Comparison of ENCODE assay signal across 8 cellular contexts in the genomic region with DNA sequence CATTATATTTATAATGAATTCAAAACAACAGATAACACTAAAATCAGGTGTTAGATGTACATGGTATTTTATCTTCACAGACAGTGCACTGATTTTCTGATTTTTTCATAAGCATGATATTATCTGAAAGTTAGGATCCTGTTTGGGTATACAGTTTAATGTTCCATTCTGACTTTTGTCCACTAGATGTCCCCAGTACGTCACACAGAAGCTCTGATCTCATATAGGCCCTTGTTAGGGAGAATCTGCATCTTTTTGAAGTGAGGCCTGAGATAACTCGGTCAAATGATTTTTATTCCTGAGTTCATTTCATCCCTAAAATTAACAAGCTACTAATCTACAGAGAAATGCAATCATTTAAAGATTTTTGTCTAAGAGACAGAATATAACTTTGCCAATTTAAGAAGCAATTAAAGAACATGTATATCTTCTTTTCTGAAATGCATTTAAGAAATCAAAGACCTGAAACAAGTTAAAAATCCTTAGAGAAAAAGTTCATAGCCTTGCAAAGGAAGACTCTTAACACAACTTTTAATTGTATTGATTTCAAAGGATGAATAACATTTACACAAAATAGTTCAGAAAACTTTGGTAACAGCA.
A peak's percentile ranks its signal among the peaks of the same experiment; 100 is the strongest.
DNase-seq lines count a peak whose midpoint lies in the region; ATAC-seq, FAIRE-seq and TF ChIP-seq lines count a peak whose summit lies in the region.

No MANE protein-coding gene starts in this region.

- no peak for TF ChIP-seq EP300 in GM12878 (IDR thresholded peaks at IDR 0.05; ENCODE audit: borderline replicate concordance in 1 of 2, control insufficient read depth in 1 of 2, low read depth in 2 of 2, low read length in 2 of 2)

- H3K36me3 ChIP-seq in GM12878 (ENCODE audit: control insufficient read depth in 2 of 2, insufficient read depth in 2 of 2, low read length in 1 of 2) = no peaks in the 10 kb centered on the region

- no peak overlapping the region for H3K4me2 ChIP-seq in GM12878 (ENCODE audit: control insufficient read depth, insufficient read depth)

- no peak overlapping the region for H2AFZ ChIP-seq in GM12878 (ENCODE audit: control insufficient read depth, low read depth, low read length)

- RAD21 ChIA-PET in GM12878 (lab: Charles Lee; ENCODE audit: unreplicated experiment) = interaction anchor here (0.9 to 2.5 kb wide), 11 partner anchors 22 to 453 kb away, joined by 3 to 23 read pairs (median 7); no protein-coding TSS in a partner anchor

- H3K9ac ChIP-seq in GM12878 (ENCODE audit: control insufficient read depth, insufficient read depth, low read length) = no peak overlapping the region

- SMC1A ChIA-PET in GM12878 (lab: Charles Lee; ENCODE audit: uncharacterized antibody, unreplicated experiment) = interaction anchor here (0.7 to 2.9 kb wide), 16 partner anchors 12 to 1397 kb away, joined by 3 to 13 read pairs (median 4); no protein-coding TSS in a partner anchor

- CTCF ChIA-PET in GM12878 (lab: Yijun Ruan, JAX) = interaction anchor here (0.6 to 8.3 kb wide), 32 partner anchors 10 to 673 kb away, joined by 3 to 72 read pairs (median 4); no protein-coding TSS in a partner anchor

- peak; percentile 65 to 83 (median 71) for TF ChIP-seq CTCF in GM12878 (IDR thresholded peaks at IDR 0.05 in 2 of 3, conservative IDR thresholded peaks at IDR 0.05 in 1 of 3; ENCODE audit: control insufficient read depth in 2 of 3, extremely low read depth in 1 of 3, insufficient read depth in 1 of 3, low read depth in 3 of 3, low read length in 3 of 3)

- H3K27me3 ChIP-seq in GM12878 (replicated peaks in 1 of 2; ENCODE audit: control insufficient read depth in 2 of 2, insufficient read depth in 2 of 2, low read length in 1 of 2) = no peaks in the 10 kb centered on the region

- intact Hi-C loops in GM12878 (cut with micrococcal nuclease; ENCODE audit: unreplicated experiment) = loop anchor here (1.0 to 10.0 kb wide), 3 partner anchors 34 to 446 kb away; no protein-coding TSS in a partner anchor

- 0% methylated on average over 2 of the region's 2 CpGs for WGBS in GM12878 (ENCODE audit: insufficient coverage, insufficient replicate concordance, low lambda C conversion rate, missing lambda C conversion rate)

- no peak overlapping the region for H3K27ac ChIP-seq in GM12878 (ENCODE audit: control insufficient read depth, insufficient read depth)

- H3K4me3 ChIP-seq in GM12878 = no peak overlapping the region

- in situ Hi-C loops in GM12878 (cut with MboI) = loop anchor here (5.0 kb wide), 1 partner anchor 99 kb away; no protein-coding TSS in a partner anchor

- no peaks in the 10 kb centered on the region for H3K9me3 ChIP-seq in GM12878 (replicated peaks; ENCODE audit: control insufficient read depth, insufficient read depth, low read length)

- DNase-seq in Daoy (ENCODE audit: low read depth) (peak; percentile 83), NCI-H446 treated with DMSO at 0.1 percent for 48 hours (lab: John Stamatoyannopoulos, UW) (peak; percentile 18), GM12878 (ENCODE audit: low read depth, low spot score) (no peak), iPS DF 4.7 (ENCODE audit: extremely low read depth, low spot score) (peak; percentile 51)
- DNase-seq in stimulated activated naive CD8-positive, alpha-beta T cell treated with anti-CD3 and anti-CD28 coated beads, Interleukin-15, Interleukin-2, amounts not matched to agents 100 U/mL and 50 U/mL, for 24 hours = no peak
- DNase-seq in activated CD4-positive, CD25-positive, alpha-beta regulatory T cell treated with anti-CD3 and anti-CD28 coated beads, Interleukin-2, amount 50 U/mL, for 72 hours = no peak

- FAIRE-seq in GM12878 (lab: Jason Lieb, UNC) = no peak

- no peaks in the 10 kb centered on the region for H3K79me2 ChIP-seq in GM12878 (ENCODE audit: control insufficient read depth, insufficient read depth, low read length)

- no peak for TF ChIP-seq POLR2A in GM12878 (IDR thresholded peaks at IDR 0.05; ENCODE audit: low read depth, low read length)

- H3K4me1 ChIP-seq in GM12878 (ENCODE audit: control insufficient read depth, insufficient read depth, low read length) = no peaks in the 10 kb centered on the region

- TF ChIP-seq RAD21 in GM12878 (IDR thresholded peaks at IDR 0.05; ENCODE audit: insufficient read depth, low read depth, low read length) = peak; percentile 99

- no TSS peak for BruUV-seq in GM12878 (replicated peaks; lab: Mats Ljungman, UMichigan)

- peak; percentile 91 for ATAC-seq in GM19372 (IDR thresholded peaks at IDR 0.05; ENCODE audit: low read depth, unreplicated experiment)
- peak; percentile 85 for ATAC-seq in HG03175 (IDR thresholded peaks at IDR 0.05; ENCODE audit: unreplicated experiment)
- ATAC-seq in GM12878 = peak; percentile 99
- peak; percentile 66 for ATAC-seq in stimulated activated naive CD8-positive, alpha-beta T cell treated with anti-CD3 and anti-CD28 coated beads, Interleukin-15, Interleukin-2, amounts not matched to agents 100 U/mL and 50 U/mL, for 24 hours

- no peaks in the 10 kb centered on the region for H4K20me1 ChIP-seq in GM12878 (ENCODE audit: control insufficient read depth, insufficient read depth)

- POLR2A ChIA-PET in GM12878 (lab: Charles Lee) = no interaction called here

TF ChIP-seq in GM12878, 131 proteins besides CTCF, POLR2A, EP300 and RAD21 (continues in another document):
- no peak for TF ChIP-seq CBX3 (IDR thresholded peaks at IDR 0.05; ENCODE audit: borderline replicate concordance, low read depth)
- TF ChIP-seq TCF3 (IDR thresholded peaks at IDR 0.05; ENCODE audit: borderline replicate concordance, insufficient read depth, low read depth, low read length) = no peak
- TF ChIP-seq IKZF1 (conservative IDR thresholded peaks at IDR 0.05) = no peak
- TF ChIP-seq, protein P1, sequence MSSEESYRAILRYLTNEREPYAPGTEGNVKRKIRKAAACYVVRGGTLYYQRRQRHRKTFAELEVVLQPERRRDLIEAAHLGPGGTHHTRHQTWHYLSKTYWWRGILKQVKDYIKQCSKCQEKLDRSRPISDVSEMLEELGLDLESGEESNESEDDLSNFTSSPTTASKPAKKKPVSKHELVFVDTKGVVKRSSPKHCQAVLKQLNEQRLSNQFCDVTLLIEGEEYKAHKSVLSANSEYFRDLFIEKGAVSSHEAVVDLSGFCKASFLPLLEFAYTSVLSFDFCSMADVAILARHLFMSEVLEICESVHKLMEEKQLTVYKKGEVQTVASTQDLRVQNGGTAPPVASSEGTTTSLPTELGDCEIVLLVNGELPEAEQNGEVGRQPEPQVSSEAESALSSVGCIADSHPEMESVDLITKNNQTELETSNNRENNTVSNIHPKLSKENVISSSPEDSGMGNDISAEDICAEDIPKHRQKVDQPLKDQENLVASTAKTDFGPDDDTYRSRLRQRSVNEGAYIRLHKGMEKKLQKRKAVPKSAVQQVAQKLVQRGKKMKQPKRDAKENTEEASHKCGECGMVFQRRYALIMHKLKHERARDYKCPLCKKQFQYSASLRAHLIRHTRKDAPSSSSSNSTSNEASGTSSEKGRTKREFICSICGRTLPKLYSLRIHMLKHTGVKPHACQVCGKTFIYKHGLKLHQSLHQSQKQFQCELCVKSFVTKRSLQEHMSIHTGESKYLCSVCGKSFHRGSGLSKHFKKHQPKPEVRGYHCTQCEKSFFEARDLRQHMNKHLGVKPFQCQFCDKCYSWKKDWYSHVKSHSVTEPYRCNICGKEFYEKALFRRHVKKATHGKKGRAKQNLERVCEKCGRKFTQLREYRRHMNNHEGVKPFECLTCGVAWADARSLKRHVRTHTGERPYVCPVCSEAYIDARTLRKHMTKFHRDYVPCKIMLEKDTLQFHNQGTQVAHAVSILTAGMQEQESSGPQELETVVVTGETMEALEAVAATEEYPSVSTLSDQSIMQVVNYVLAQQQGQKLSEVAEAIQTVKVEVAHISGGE (CRISPR knock-in tag; IDR thresholded peaks at IDR 0.05) = no peak
- TF ChIP-seq, protein P2, sequence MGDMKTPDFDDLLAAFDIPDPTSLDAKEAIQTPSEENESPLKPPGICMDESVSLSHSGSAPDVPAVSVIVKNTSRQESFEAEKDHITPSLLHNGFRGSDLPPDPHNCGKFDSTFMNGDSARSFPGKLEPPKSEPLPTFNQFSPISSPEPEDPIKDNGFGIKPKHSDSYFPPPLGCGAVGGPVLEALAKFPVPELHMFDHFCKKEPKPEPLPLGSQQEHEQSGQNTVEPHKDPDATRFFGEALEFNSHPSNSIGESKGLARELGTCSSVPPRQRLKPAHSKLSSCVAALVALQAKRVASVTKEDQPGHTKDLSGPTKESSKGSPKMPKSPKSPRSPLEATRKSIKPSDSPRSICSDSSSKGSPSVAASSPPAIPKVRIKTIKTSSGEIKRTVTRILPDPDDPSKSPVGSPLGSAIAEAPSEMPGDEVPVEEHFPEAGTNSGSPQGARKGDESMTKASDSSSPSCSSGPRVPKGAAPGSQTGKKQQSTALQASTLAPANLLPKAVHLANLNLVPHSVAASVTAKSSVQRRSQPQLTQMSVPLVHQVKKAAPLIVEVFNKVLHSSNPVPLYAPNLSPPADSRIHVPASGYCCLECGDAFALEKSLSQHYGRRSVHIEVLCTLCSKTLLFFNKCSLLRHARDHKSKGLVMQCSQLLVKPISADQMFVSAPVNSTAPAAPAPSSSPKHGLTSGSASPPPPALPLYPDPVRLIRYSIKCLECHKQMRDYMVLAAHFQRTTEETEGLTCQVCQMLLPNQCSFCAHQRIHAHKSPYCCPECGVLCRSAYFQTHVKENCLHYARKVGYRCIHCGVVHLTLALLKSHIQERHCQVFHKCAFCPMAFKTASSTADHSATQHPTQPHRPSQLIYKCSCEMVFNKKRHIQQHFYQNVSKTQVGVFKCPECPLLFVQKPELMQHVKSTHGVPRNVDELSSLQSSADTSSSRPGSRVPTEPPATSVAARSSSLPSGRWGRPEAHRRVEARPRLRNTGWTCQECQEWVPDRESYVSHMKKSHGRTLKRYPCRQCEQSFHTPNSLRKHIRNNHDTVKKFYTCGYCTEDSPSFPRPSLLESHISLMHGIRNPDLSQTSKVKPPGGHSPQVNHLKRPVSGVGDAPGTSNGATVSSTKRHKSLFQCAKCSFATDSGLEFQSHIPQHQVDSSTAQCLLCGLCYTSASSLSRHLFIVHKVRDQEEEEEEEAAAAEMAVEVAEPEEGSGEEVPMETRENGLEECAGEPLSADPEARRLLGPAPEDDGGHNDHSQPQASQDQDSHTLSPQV (IDR thresholded peaks at IDR 0.05) = 0 out of 2 replicates have a peak, but pooled peaks have one; percentile 42
- TF ChIP-seq SMC3 (IDR thresholded peaks at IDR 0.05; ENCODE audit: borderline replicate concordance, low read length) = peak; percentile 69; the same call in 1 of the 2 replicates
- TF ChIP-seq RAD51 (IDR thresholded peaks at IDR 0.05) = no peak
- no peak for TF ChIP-seq NR2F1 (conservative IDR thresholded peaks at IDR 0.05)
- no peak for TF ChIP-seq SUZ12 (IDR thresholded peaks at IDR 0.05; ENCODE audit: unreplicated experiment)
- no peak for TF ChIP-seq JUND (IDR thresholded peaks at IDR 0.05; ENCODE audit: low read depth, low read length)

Comparison
In these comparisons a context has a peak if more than half of its experiments do, and no peak if none do; other contexts are left out.
1. DNase-seq: peak in Daoy (single experiment), NCI-H446 treated with DMSO at 0.1 percent for 48 hours (single experiment) and iPS DF 4.7 (single experiment); none in GM12878 (single experiment), stimulated activated naive CD8-positive, alpha-beta T cell treated with anti-CD3 and anti-CD28 coated beads, Interleukin-15, Interleukin-2, amounts not matched to agents 100 U/mL and 50 U/mL, for 24 hours (single experiment) and activated CD4-positive, CD25-positive, alpha-beta regulatory T cell treated with anti-CD3 and anti-CD28 coated beads, Interleukin-2, amount 50 U/mL, for 72 hours (single experiment).
2. Peak in every context shown above with its lines, with median percentiles within 50 percentile points of each other: ATAC-seq.